In the genomic region with DNA sequence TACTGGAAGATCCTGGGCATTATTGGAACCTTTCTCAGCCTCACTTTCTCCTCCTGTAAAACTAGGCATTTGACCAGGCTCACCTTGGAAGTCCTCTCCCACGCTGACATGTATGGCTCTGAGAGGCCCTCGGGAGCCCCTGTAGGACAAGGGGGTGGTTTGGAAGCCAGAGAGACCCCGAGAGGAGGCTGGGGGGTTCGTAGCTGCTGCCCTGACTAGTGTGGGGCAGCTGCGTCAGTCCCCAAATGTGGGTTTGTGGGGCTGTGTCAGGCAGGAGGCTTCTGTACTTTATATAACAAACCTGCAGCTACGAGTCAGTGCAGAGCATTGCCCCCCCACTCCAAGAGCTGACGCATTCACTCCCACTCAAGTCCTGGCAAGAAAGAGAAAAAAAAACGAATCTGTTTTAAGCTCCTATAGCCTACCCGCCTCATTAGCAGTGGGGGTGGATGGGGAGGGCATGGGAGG, we compare ENCODE assay signal across 13 cellular contexts. TPM values are rescaled to one million over a fixed set of nuclear protein-coding genes. Genes with fewer than 3 reads are reported as not detected.
A peak's percentile ranks its signal among the peaks of the same experiment; 100 is the strongest.
DNase-seq lines count a peak whose midpoint lies in the region; ATAC-seq and TF ChIP-seq lines count a peak whose summit lies in the region.
"Had no signal": no experiment of that assay in that cellular context is flagged by ENCODE, and none has a peak within 500 bp of the region (broad histone marks: within the 10 kb centered on the region; RNA-seq: fewer than 3 reads in every experiment).

No MANE protein-coding gene starts in this region.

- TF ChIP-seq POLR2A in heart left ventricle (IDR thresholded peaks at IDR 0.05), result no peak

- H4K20me1 ChIP-seq in neural cell (ENCODE audit: insufficient read depth), result no peaks in the 10 kb centered on the region
- H4K20me1 ChIP-seq: BLaER1 treated with 17β-estradiol and CSF1 and Interleukin-3, amounts not matched to agents 10 nM and 100 nM had no signal

- no peak overlapping the region for H2AFZ ChIP-seq in neural cell (ENCODE audit: low read depth, low read length)

- no peak for DNase-seq in heart left ventricle
- no peak for DNase-seq in cardiac septum (ENCODE audit: low spot score)
- DNase-seq in dorsolateral prefrontal cortex, result peak in 8 of 10 donors; percentile 42 to 78 (median 68)
- no peak for DNase-seq in upper lobe of right lung
- DNase-seq in MV-4-11 (lab: John Stamatoyannopoulos, UW), result no peak
- no peak for DNase-seq in activated T-cell treated with anti-CD3 and anti-CD28 coated beads for 4 hours
- DNase-seq in NCI-H526 treated with DMSO at 0.1 percent for 48 hours (lab: John Stamatoyannopoulos, UW), result no peak
- DNase-seq: activated T-cell treated with anti-CD3 and anti-CD28 coated beads, Interleukin-2, amount 50 U/mL, for 48 hours; midbrain had no signal

- no peaks in the 10 kb centered on the region for H3K79me2 ChIP-seq in neural cell (replicated peaks; ENCODE audit: insufficient read depth, low read length)

- no peak overlapping the region for H3K4me2 ChIP-seq in neural cell (ENCODE audit: low read length)
- H3K4me2 ChIP-seq: BLaER1 treated with 17β-estradiol and CSF1 and Interleukin-3, amounts not matched to agents 10 nM and 100 nM had no signal

- TF ChIP-seq CTCF in heart left ventricle (IDR thresholded peaks at IDR 0.05), result no peak
- no peak for TF ChIP-seq CTCF in dorsolateral prefrontal cortex (IDR thresholded peaks at IDR 0.05 in 54 of 56, conservative IDR thresholded peaks at IDR 0.05 in 2 of 56; ENCODE audit: low read depth in 1 of 56, partially characterized antibody in 56 of 56)
- no peak for TF ChIP-seq CTCF in neural cell (IDR thresholded peaks at IDR 0.05; ENCODE audit: poor library complexity, severe bottlenecking)
- no peak for TF ChIP-seq CTCF in upper lobe of right lung (IDR thresholded peaks at IDR 0.05)

- H3K9me3 ChIP-seq in heart left ventricle (no peaks in the 10 kb centered on the region), neural cell (ENCODE audit: low read length) (no peaks in the 10 kb centered on the region), upper lobe of right lung (no peaks in the 10 kb centered on the region)
- H3K9me3 ChIP-seq: BLaER1 treated with 17β-estradiol and CSF1 and Interleukin-3, amounts not matched to agents 10 nM and 100 nM had no signal

- H3K36me3 ChIP-seq in heart left ventricle, result peaks cover 0 to 6% (median 0%) of the 10 kb centered on the region in 9 donors
- H3K36me3 ChIP-seq in neural cell (ENCODE audit: insufficient read depth, low read length), result no peaks in the 10 kb centered on the region
- no peaks in the 10 kb centered on the region for H3K36me3 ChIP-seq in upper lobe of right lung
- H3K36me3 ChIP-seq: BLaER1 treated with 17β-estradiol and CSF1 and Interleukin-3, amounts not matched to agents 10 nM and 100 nM had no signal

- no peak for TF ChIP-seq EP300 in neural cell (conservative IDR thresholded peaks at IDR 0.05; ENCODE audit: poor library complexity, severe bottlenecking)

- intact Hi-C loops in heart left ventricle (cut with DNase I) (loop anchor here in 9 of 10 donors (5.0 to 10.0 kb wide), 6 partner anchors 37 to 72 kb away; no protein-coding TSS in a partner anchor), cardiac septum (cut with DNase I) (no loop called here), dorsolateral prefrontal cortex (cut with DNase I) (loop anchor here in 1 of 2 donors (5.0 kb wide), 1 partner anchor 72 kb away; no protein-coding TSS in a partner anchor), upper lobe of right lung (cut with DNase I) (loop anchor here (5.0 kb wide), 1 partner anchor 67 kb away; no protein-coding TSS in a partner anchor)

- H3K9ac ChIP-seq in neural cell (ENCODE audit: low read length), result no peak overlapping the region
- H3K9ac ChIP-seq: BLaER1 treated with 17β-estradiol and CSF1 and Interleukin-3, amounts not matched to agents 10 nM and 100 nM had no signal

- no peaks in the 10 kb centered on the region for H3K27me3 ChIP-seq in heart left ventricle
- no peaks in the 10 kb centered on the region for H3K27me3 ChIP-seq in dorsolateral prefrontal cortex
- H3K27me3 ChIP-seq in neural cell (ENCODE audit: insufficient read depth, low read depth, low read length), result no peaks in the 10 kb centered on the region
- no peaks in the 10 kb centered on the region for H3K27me3 ChIP-seq in upper lobe of right lung
- H3K27me3 ChIP-seq: BLaER1 treated with 17β-estradiol and CSF1 and Interleukin-3, amounts not matched to agents 10 nM and 100 nM had no signal

- H3K27ac ChIP-seq in heart left ventricle, result peak overlapping the region; percentile 84 to 97 (median 90)
- peak overlapping the region in 58 of 59 donors; percentile 61 to 97 (median 90) for H3K27ac ChIP-seq in dorsolateral prefrontal cortex
- no peak overlapping the region for H3K27ac ChIP-seq in neural cell (ENCODE audit: low read length)
- peak overlapping the region; percentile 67 for H3K27ac ChIP-seq in upper lobe of right lung
- H3K27ac ChIP-seq: BLaER1 treated with 17β-estradiol and CSF1 and Interleukin-3, amounts not matched to agents 10 nM and 100 nM had no signal

- H3K4me1 ChIP-seq in heart left ventricle (peaks cover 0 to 58% (median 12%) of the 10 kb centered on the region in 12 donors), upper lobe of right lung (peaks cover 3% of the 10 kb centered on the region)

- ATAC-seq in heart left ventricle, result peak in 1 of 4 donors; percentile 26
- ATAC-seq in upper lobe of right lung, result no peak

- H3K4me3 ChIP-seq in heart left ventricle (peak overlapping the region; percentile 30 to 88 (median 68)), dorsolateral prefrontal cortex (peak overlapping the region; percentile 27 to 83 (median 68)), neural cell (ENCODE audit: low read length) (peak overlapping the region; percentile 68), upper lobe of right lung (peak overlapping the region; percentile 47)
- H3K4me3 ChIP-seq: BLaER1 treated with 17β-estradiol and CSF1 and Interleukin-3, amounts not matched to agents 10 nM and 100 nM had no signal

- no peaks in the 10 kb centered on the region for H3K9me2 ChIP-seq in neural cell (ENCODE audit: insufficient read depth, low read length)

- 42 to 66% (median 58%) methylated on average over 5 to 9 of the region's 9 CpGs for WGBS in heart left ventricle, 4 donors

- TF ChIP-seq RAD21 in neural cell (conservative IDR thresholded peaks at IDR 0.05), result no peak

- no peaks in the 10 kb centered on the region for H3F3A ChIP-seq in neural cell (ENCODE audit: insufficient read depth, low read length, poor library complexity, severe bottlenecking)

TF ChIP-seq in neural cell, 6 proteins besides CTCF, POLR2A, EP300 and RAD21:
- no peak for TF ChIP-seq POLR2AphosphoS5 (IDR thresholded peaks at IDR 0.05)
- TF ChIP-seq EZH2 (IDR thresholded peaks at IDR 0.05; ENCODE audit: borderline replicate concordance, insufficient read depth, low read length, poor library complexity, severe bottlenecking), result no peak
- TF ChIP-seq, protein P1, sequence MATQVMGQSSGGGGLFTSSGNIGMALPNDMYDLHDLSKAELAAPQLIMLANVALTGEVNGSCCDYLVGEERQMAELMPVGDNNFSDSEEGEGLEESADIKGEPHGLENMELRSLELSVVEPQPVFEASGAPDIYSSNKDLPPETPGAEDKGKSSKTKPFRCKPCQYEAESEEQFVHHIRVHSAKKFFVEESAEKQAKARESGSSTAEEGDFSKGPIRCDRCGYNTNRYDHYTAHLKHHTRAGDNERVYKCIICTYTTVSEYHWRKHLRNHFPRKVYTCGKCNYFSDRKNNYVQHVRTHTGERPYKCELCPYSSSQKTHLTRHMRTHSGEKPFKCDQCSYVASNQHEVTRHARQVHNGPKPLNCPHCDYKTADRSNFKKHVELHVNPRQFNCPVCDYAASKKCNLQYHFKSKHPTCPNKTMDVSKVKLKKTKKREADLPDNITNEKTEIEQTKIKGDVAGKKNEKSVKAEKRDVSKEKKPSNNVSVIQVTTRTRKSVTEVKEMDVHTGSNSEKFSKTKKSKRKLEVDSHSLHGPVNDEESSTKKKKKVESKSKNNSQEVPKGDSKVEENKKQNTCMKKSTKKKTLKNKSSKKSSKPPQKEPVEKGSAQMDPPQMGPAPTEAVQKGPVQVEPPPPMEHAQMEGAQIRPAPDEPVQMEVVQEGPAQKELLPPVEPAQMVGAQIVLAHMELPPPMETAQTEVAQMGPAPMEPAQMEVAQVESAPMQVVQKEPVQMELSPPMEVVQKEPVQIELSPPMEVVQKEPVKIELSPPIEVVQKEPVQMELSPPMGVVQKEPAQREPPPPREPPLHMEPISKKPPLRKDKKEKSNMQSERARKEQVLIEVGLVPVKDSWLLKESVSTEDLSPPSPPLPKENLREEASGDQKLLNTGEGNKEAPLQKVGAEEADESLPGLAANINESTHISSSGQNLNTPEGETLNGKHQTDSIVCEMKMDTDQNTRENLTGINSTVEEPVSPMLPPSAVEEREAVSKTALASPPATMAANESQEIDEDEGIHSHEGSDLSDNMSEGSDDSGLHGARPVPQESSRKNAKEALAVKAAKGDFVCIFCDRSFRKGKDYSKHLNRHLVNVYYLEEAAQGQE (IDR thresholded peaks at IDR 0.05; ENCODE audit: borderline replicate concordance), result no peak
- TF ChIP-seq TAF1 (IDR thresholded peaks at IDR 0.05; ENCODE audit: low read depth), result no peak
- no peak for TF ChIP-seq MXI1 (conservative IDR thresholded peaks at IDR 0.05; ENCODE audit: poor library complexity, severe bottlenecking)
- no peak for TF ChIP-seq SMC3 (conservative IDR thresholded peaks at IDR 0.05; ENCODE audit: poor library complexity)

RNA-seq across cellular contexts. Expression of gene CX3CL1, which starts 1.8 kb away (rescaled TPM):
- total RNA-seq in heart left ventricle (10 to 100 TPM in 8 of 9 donors, 1 to 10 TPM in 1; 8.3 to 59.5 (median 15.4) TPM), cardiac septum (8.7 TPM), dorsolateral prefrontal cortex (100 to 1,000 TPM in 3 of 120 experiments, 10 to 100 TPM in 117; 32.3 to 105 (median 74.3) TPM), upper lobe of right lung (47.5 TPM)
- polyA plus RNA-seq in heart left ventricle (10 to 100 TPM; 13.7 to 15.5 TPM), neural cell (3.8 and 4.9 TPM in 2 replicates)
- polyA minus RNA-seq in neural cell, result 2.4 TPM in 2 replicates

RNA-seq across cellular contexts. Expression of gene CCL22, which starts 15.5 kb away (rescaled TPM):
- total RNA-seq in heart left ventricle (under 1 TPM in 5 of 9 donors, not detected in 4; 0.10 to 0.24 (median 0.13) TPM), cardiac septum (not detected), dorsolateral prefrontal cortex (under 1 TPM in 23 of 120 experiments, not detected in 97; 0.15 to 0.56 (median 0.19) TPM), upper lobe of right lung (3.8 TPM)
- polyA plus RNA-seq in heart left ventricle (under 1 TPM in 1 of 2 donors, not detected in 1; 0.06 TPM), neural cell (not detected in 2 replicates)
- polyA minus RNA-seq in neural cell, result not detected in 2 replicates
- total RNA-seq: endothelial cell of umbilical vein, M059J had no signal
- polyA plus RNA-seq: endothelial cell of umbilical vein had no signal

RNA-seq across cellular contexts. Expression of gene CCL17, which starts 30.5 kb away (rescaled TPM):
- total RNA-seq in heart left ventricle, result 1 to 10 TPM in 2 of 9 donors, not detected in 7; 1.0 to 4.0 TPM
- under 1 TPM in 1 of 2 donors, not detected in 1; 0.26 TPM for polyA plus RNA-seq in heart left ventricle
- not detected for total RNA-seq in cardiac septum
- 1 to 10 TPM in 1 of 120 experiments, under 1 TPM in 1, not detected in 118; 0.93 to 1.5 TPM for total RNA-seq in dorsolateral prefrontal cortex
- polyA plus RNA-seq in neural cell, result not detected in 2 replicates
- polyA minus RNA-seq in neural cell, result not detected in 2 replicates
- 15.5 TPM for total RNA-seq in upper lobe of right lung
- total RNA-seq: endothelial cell of umbilical vein, M059J had no signal
- polyA plus RNA-seq: endothelial cell of umbilical vein had no signal

Comparison
In these comparisons a context has a peak if more than half of its experiments do, and no peak if none do; other contexts are left out.
1. DNase-seq: peak in dorsolateral prefrontal cortex (8 of 10); none in heart left ventricle (0 of 5), cardiac septum (single experiment), upper lobe of right lung (single experiment), MV-4-11 (single experiment), activated T-cell treated with anti-CD3 and anti-CD28 coated beads for 4 hours (single experiment) and NCI-H526 treated with DMSO at 0.1 percent for 48 hours (single experiment).
2. Peak in every context shown above with its lines, with median percentiles within 50 percentile points of each other: H3K4me3 ChIP-seq.